ENCODE assay signal across 1 cellular context in the genomic region with DNA sequence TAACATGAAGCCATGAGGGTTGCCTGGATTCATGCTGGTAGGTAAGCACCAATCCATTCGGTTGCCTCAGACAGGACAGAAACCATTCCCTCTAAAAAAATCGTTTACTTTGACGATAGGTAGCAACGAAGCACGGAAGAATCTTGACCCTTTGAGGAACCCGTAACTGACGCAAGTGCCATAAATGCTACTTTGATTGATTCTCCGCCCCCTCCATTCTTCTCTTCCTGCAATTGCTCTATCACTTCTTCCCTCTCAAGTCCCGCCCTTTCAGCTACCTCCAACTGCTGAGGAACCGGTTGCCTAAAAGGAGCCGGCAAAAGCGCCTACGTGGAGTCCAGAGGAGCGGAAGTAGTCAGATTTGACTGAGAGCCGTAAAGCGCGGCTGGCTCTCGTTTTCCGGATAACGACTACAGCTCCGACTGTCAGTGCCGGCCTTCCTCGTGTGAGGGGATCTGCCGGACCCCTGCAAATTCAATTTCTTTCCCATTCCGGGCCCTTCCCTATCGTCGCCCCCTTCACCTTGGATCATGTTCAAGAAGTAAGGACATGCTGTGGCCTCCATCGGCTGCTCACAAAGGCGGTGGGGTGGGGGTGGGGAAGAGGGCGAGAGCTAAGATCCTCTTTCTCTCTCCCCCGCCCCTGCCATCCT.
TF ChIP-seq lines count a peak whose summit lies in the region.

A gene with protein sequence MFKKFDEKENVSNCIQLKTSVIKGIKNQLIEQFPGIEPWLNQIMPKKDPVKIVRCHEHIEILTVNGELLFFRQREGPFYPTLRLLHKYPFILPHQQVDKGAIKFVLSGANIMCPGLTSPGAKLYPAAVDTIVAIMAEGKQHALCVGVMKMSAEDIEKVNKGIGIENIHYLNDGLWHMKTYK (plus strand): TSS at position 395 of the 652 bp plus-strand sequence. CDS start 136 bp downstream, at position 531.

TF ChIP-seq in HEK293, 187 proteins besides CTCF, POLR2A, EP300 and RAD21 (continued from another document and continues in another):
- peak; percentile 80 for TF ChIP-seq IKZF3 (tag by site-specific recombination; IDR thresholded peaks at IDR 0.05)
- TF ChIP-seq SALL2 (tag by site-specific recombination; IDR thresholded peaks at IDR 0.05; ENCODE audit: borderline replicate concordance), result no peak
- TF ChIP-seq MZF1 (tag by site-specific recombination; IDR thresholded peaks at IDR 0.05; ENCODE audit: borderline replicate concordance), result no peak
- no peak for TF ChIP-seq ZNF585B (tag by site-specific recombination; IDR thresholded peaks at IDR 0.05)
- peak; percentile 89 for TF ChIP-seq ZNF366 (tag by site-specific recombination; conservative IDR thresholded peaks at IDR 0.05)
- no peak for TF ChIP-seq ZNF510 (tag by site-specific recombination; IDR thresholded peaks at IDR 0.05; ENCODE audit: insufficient replicate concordance)
- TF ChIP-seq BCL11A (tag by site-specific recombination; IDR thresholded peaks at IDR 0.05; ENCODE audit: low read depth), result no peak
- no peak for TF ChIP-seq ZNF654 (tag by site-specific recombination; IDR thresholded peaks at IDR 0.05; ENCODE audit: low read depth)
- TF ChIP-seq SETDB1 (IDR thresholded peaks at IDR 0.05; ENCODE audit: insufficient read length, low read length), result peak; percentile 42
- TF ChIP-seq, protein P1, sequence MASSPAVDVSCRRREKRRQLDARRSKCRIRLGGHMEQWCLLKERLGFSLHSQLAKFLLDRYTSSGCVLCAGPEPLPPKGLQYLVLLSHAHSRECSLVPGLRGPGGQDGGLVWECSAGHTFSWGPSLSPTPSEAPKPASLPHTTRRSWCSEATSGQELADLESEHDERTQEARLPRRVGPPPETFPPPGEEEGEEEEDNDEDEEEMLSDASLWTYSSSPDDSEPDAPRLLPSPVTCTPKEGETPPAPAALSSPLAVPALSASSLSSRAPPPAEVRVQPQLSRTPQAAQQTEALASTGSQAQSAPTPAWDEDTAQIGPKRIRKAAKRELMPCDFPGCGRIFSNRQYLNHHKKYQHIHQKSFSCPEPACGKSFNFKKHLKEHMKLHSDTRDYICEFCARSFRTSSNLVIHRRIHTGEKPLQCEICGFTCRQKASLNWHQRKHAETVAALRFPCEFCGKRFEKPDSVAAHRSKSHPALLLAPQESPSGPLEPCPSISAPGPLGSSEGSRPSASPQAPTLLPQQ (tag by site-specific recombination; IDR thresholded peaks at IDR 0.05), result peak; percentile 57; the same call in 1 of the 2 replicates
- peak; percentile 98 for TF ChIP-seq ZNF10 (tag by site-specific recombination; IDR thresholded peaks at IDR 0.05)
- TF ChIP-seq ZNF24 (tag by site-specific recombination; IDR thresholded peaks at IDR 0.05), result peak; percentile 97
- TF ChIP-seq ZNF239 (tag by site-specific recombination; IDR thresholded peaks at IDR 0.05), result no peak
- TF ChIP-seq KLF8 (tag by site-specific recombination; IDR thresholded peaks at IDR 0.05), result no peak; the same call in 1 of the 2 replicates
- TF ChIP-seq ZBTB20 (tag by site-specific recombination; IDR thresholded peaks at IDR 0.05), result 0 out of 2 replicates have a peak, but pooled peaks have one; percentile 8
- TF ChIP-seq ZBTB17 (tag by site-specific recombination; IDR thresholded peaks at IDR 0.05), result peak; percentile 75
- no peak for TF ChIP-seq TRIM28 (IDR thresholded peaks at IDR 0.05; ENCODE audit: borderline replicate concordance, low read length)
- TF ChIP-seq FEZF1 (tag by site-specific recombination; IDR thresholded peaks at IDR 0.05), result no peak
- no peak for TF ChIP-seq ZNF658 (tag by site-specific recombination; IDR thresholded peaks at IDR 0.05)
- no peak for TF ChIP-seq ZNF664 (tag by site-specific recombination; IDR thresholded peaks at IDR 0.05)
- peak; percentile 83 for TF ChIP-seq GFI1B (tag by site-specific recombination; IDR thresholded peaks at IDR 0.05)
- TF ChIP-seq, protein P2, sequence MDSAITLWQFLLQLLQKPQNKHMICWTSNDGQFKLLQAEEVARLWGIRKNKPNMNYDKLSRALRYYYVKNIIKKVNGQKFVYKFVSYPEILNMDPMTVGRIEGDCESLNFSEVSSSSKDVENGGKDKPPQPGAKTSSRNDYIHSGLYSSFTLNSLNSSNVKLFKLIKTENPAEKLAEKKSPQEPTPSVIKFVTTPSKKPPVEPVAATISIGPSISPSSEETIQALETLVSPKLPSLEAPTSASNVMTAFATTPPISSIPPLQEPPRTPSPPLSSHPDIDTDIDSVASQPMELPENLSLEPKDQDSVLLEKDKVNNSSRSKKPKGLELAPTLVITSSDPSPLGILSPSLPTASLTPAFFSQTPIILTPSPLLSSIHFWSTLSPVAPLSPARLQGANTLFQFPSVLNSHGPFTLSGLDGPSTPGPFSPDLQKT (IDR thresholded peaks at IDR 0.05; ENCODE audit: borderline replicate concordance, low read depth, low read length), result no peak
- no peak for TF ChIP-seq ZNF561 (tag by site-specific recombination; IDR thresholded peaks at IDR 0.05; ENCODE audit: borderline replicate concordance)
- TF ChIP-seq ZIC2 (tag by site-specific recombination; IDR thresholded peaks at IDR 0.05), result no peak
- TF ChIP-seq ZNF121 (tag by site-specific recombination; IDR thresholded peaks at IDR 0.05), result no peak
- TF ChIP-seq ZNF792 (tag by site-specific recombination; IDR thresholded peaks at IDR 0.05), result no peak
- no peak for TF ChIP-seq ZFP3 (tag by site-specific recombination; IDR thresholded peaks at IDR 0.05; ENCODE audit: low read depth)
- TF ChIP-seq ZNF341 (tag by site-specific recombination; IDR thresholded peaks at IDR 0.05; ENCODE audit: low read depth), result no peak
- TF ChIP-seq, protein P3, sequence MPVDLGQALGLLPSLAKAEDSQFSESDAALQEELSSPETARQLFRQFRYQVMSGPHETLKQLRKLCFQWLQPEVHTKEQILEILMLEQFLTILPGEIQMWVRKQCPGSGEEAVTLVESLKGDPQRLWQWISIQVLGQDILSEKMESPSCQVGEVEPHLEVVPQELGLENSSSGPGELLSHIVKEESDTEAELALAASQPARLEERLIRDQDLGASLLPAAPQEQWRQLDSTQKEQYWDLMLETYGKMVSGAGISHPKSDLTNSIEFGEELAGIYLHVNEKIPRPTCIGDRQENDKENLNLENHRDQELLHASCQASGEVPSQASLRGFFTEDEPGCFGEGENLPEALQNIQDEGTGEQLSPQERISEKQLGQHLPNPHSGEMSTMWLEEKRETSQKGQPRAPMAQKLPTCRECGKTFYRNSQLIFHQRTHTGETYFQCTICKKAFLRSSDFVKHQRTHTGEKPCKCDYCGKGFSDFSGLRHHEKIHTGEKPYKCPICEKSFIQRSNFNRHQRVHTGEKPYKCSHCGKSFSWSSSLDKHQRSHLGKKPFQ (tag by site-specific recombination; IDR thresholded peaks at IDR 0.05), result no peak
- no peak for TF ChIP-seq ZNF530 (tag by site-specific recombination; IDR thresholded peaks at IDR 0.05; ENCODE audit: low read depth)
- TF ChIP-seq, protein P4, sequence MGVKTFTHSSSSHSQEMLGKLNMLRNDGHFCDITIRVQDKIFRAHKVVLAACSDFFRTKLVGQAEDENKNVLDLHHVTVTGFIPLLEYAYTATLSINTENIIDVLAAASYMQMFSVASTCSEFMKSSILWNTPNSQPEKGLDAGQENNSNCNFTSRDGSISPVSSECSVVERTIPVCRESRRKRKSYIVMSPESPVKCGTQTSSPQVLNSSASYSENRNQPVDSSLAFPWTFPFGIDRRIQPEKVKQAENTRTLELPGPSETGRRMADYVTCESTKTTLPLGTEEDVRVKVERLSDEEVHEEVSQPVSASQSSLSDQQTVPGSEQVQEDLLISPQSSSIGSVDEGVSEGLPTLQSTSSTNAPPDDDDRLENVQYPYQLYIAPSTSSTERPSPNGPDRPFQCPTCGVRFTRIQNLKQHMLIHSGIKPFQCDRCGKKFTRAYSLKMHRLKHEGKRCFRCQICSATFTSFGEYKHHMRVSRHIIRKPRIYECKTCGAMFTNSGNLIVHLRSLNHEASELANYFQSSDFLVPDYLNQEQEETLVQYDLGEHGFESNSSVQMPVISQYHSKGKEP (tag by site-specific recombination; IDR thresholded peaks at IDR 0.05), result no peak
- TF ChIP-seq, protein P5, sequence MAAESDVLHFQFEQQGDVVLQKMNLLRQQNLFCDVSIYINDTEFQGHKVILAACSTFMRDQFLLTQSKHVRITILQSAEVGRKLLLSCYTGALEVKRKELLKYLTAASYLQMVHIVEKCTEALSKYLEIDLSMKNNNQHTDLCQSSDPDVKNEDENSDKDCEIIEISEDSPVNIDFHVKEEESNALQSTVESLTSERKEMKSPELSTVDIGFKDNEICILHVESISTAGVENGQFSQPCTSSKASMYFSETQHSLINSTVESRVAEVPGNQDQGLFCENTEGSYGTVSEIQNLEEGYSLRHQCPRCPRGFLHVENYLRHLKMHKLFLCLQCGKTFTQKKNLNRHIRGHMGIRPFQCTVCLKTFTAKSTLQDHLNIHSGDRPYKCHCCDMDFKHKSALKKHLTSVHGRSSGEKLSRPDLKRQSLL (tag by site-specific recombination; IDR thresholded peaks at IDR 0.05), result peak; percentile 76
- no peak for TF ChIP-seq ZNF416 (tag by site-specific recombination; IDR thresholded peaks at IDR 0.05)
- peak; percentile 46; the same call in 1 of the 2 replicates for TF ChIP-seq ZFP69B (tag by site-specific recombination; IDR thresholded peaks at IDR 0.05)
- no peak for TF ChIP-seq ZNF514 (tag by site-specific recombination; IDR thresholded peaks at IDR 0.05)
- peak; percentile 76 for TF ChIP-seq ZEB2 (tag by site-specific recombination; IDR thresholded peaks at IDR 0.05)
- TF ChIP-seq ZFHX2 (tag by site-specific recombination; conservative IDR thresholded peaks at IDR 0.05), result peak; percentile 63
- peak; percentile 65 for TF ChIP-seq OSR2 (tag by site-specific recombination; IDR thresholded peaks at IDR 0.05)
- TF ChIP-seq, protein P6, sequence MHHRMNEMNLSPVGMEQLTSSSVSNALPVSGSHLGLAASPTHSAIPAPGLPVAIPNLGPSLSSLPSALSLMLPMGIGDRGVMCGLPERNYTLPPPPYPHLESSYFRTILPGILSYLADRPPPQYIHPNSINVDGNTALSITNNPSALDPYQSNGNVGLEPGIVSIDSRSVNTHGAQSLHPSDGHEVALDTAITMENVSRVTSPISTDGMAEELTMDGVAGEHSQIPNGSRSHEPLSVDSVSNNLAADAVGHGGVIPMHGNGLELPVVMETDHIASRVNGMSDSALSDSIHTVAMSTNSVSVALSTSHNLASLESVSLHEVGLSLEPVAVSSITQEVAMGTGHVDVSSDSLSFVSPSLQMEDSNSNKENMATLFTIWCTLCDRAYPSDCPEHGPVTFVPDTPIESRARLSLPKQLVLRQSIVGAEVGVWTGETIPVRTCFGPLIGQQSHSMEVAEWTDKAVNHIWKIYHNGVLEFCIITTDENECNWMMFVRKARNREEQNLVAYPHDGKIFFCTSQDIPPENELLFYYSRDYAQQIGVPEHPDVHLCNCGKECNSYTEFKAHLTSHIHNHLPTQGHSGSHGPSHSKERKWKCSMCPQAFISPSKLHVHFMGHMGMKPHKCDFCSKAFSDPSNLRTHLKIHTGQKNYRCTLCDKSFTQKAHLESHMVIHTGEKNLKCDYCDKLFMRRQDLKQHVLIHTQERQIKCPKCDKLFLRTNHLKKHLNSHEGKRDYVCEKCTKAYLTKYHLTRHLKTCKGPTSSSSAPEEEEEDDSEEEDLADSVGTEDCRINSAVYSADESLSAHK (tag by site-specific recombination; IDR thresholded peaks at IDR 0.05), result no peak
- TF ChIP-seq, protein P7, sequence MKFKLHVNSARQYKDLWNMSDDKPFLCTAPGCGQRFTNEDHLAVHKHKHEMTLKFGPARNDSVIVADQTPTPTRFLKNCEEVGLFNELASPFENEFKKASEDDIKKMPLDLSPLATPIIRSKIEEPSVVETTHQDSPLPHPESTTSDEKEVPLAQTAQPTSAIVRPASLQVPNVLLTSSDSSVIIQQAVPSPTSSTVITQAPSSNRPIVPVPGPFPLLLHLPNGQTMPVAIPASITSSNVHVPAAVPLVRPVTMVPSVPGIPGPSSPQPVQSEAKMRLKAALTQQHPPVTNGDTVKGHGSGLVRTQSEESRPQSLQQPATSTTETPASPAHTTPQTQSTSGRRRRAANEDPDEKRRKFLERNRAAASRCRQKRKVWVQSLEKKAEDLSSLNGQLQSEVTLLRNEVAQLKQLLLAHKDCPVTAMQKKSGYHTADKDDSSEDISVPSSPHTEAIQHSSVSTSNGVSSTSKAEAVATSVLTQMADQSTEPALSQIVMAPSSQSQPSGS (tag by site-specific recombination; IDR thresholded peaks at IDR 0.05; ENCODE audit: low read depth), result 0 out of 2 replicates have a peak, but pooled peaks have one; percentile 23
- peak; percentile 24; the same call in 1 of the 2 replicates for TF ChIP-seq ZNF501 (tag by site-specific recombination; IDR thresholded peaks at IDR 0.05)
- TF ChIP-seq ZNF48 (tag by site-specific recombination; IDR thresholded peaks at IDR 0.05), result no peak
- no peak for TF ChIP-seq ZNF404 (tag by site-specific recombination; IDR thresholded peaks at IDR 0.05)
- TF ChIP-seq GLIS1 (tag by site-specific recombination; IDR thresholded peaks at IDR 0.05), result peak; percentile 10; the same call in 1 of the 2 replicates
- TF ChIP-seq ZNF843 (tag by site-specific recombination; IDR thresholded peaks at IDR 0.05), result 0 out of 2 replicates have a peak, but pooled peaks have one; percentile 21
- no peak for TF ChIP-seq ZNF549 (tag by site-specific recombination; IDR thresholded peaks at IDR 0.05)
- peak; percentile 24; the same call in 1 of the 2 replicates for TF ChIP-seq ZNF324 (tag by site-specific recombination; IDR thresholded peaks at IDR 0.05)
- TF ChIP-seq, protein P8, sequence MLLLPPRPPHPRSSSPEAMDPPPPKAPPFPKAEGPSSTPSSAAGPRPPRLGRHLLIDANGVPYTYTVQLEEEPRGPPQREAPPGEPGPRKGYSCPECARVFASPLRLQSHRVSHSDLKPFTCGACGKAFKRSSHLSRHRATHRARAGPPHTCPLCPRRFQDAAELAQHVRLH (tag by site-specific recombination; IDR thresholded peaks at IDR 0.05), result peak; percentile 80; the same call in 1 of the 2 replicates
- no peak for TF ChIP-seq ZNF112 (tag by site-specific recombination; IDR thresholded peaks at IDR 0.05)
- no peak for TF ChIP-seq ZNF423 (tag by site-specific recombination; IDR thresholded peaks at IDR 0.05)
- TF ChIP-seq, protein P9, sequence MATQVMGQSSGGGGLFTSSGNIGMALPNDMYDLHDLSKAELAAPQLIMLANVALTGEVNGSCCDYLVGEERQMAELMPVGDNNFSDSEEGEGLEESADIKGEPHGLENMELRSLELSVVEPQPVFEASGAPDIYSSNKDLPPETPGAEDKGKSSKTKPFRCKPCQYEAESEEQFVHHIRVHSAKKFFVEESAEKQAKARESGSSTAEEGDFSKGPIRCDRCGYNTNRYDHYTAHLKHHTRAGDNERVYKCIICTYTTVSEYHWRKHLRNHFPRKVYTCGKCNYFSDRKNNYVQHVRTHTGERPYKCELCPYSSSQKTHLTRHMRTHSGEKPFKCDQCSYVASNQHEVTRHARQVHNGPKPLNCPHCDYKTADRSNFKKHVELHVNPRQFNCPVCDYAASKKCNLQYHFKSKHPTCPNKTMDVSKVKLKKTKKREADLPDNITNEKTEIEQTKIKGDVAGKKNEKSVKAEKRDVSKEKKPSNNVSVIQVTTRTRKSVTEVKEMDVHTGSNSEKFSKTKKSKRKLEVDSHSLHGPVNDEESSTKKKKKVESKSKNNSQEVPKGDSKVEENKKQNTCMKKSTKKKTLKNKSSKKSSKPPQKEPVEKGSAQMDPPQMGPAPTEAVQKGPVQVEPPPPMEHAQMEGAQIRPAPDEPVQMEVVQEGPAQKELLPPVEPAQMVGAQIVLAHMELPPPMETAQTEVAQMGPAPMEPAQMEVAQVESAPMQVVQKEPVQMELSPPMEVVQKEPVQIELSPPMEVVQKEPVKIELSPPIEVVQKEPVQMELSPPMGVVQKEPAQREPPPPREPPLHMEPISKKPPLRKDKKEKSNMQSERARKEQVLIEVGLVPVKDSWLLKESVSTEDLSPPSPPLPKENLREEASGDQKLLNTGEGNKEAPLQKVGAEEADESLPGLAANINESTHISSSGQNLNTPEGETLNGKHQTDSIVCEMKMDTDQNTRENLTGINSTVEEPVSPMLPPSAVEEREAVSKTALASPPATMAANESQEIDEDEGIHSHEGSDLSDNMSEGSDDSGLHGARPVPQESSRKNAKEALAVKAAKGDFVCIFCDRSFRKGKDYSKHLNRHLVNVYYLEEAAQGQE (tag by site-specific recombination; IDR thresholded peaks at IDR 0.05), result no peak
